ENCODE assay signal across 10 cellular contexts in the genomic region with DNA sequence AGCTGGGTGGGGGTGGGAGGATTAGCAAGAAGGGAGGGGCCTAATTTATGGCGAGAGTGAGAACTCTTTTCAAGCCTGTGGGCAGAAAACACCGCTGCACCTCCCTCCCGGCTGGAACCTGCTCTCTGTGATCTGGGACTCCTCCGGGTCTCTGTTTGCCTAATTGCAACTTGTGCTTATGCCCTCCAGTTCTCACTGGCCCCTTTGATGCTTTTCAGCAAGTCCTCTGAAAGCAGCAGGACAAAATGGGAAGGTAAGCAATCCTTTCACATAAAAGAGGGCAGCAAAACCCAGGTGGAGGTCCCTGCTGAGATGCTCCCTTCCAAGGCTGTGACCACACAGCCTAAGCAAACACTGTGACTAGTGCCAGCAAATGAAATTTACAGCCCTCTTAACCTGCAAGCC.
DNase-seq lines count a peak whose midpoint lies in the region; ATAC-seq and TF ChIP-seq lines count a peak whose summit lies in the region.
"Had no signal": no experiment of that assay in that cellular context is flagged by ENCODE, and none has a peak within 500 bp of the region (broad histone marks: within the 10 kb centered on the region; RNA-seq: fewer than 3 reads in every experiment).

No MANE protein-coding gene starts in this region.

- H3K14ac ChIP-seq in trophoblast cell (ENCODE audit: low read length), result no peak overlapping the region

- no peak overlapping the region for H3K4me2 ChIP-seq in trophoblast cell (ENCODE audit: low read length)
- H3K4me2 ChIP-seq in osteoblast (ENCODE audit: insufficient read depth, low read length), result no peak overlapping the region

- peak; percentile 63 for ATAC-seq in HG02798 (IDR thresholded peaks at IDR 0.05; ENCODE audit: poor library complexity, unreplicated experiment)
- ATAC-seq in HG02763 (IDR thresholded peaks at IDR 0.05; ENCODE audit: unreplicated experiment), result no peak
- ATAC-seq: gastrocnemius medialis, SK-N-SH treated with all-trans-retinoic acid at 6 μM for 48 hours had no signal

- intact Hi-C loops in head of caudate nucleus (cut with DNase I), result no loop called here

- H3K79me1 ChIP-seq in trophoblast cell (ENCODE audit: low read length), result no peaks in the 10 kb centered on the region

- no peak overlapping the region for H3K4me3 ChIP-seq in trophoblast cell (ENCODE audit: low read depth, low read length)
- H3K4me3 ChIP-seq in osteoblast (ENCODE audit: insufficient read depth, low read length), result no peak overlapping the region
- H3K4me3 ChIP-seq: gastrocnemius medialis had no signal

- H2BK5ac ChIP-seq in trophoblast cell (ENCODE audit: low read depth, low read length, poor library complexity), result no peak overlapping the region

- no peak overlapping the region for H2AK5ac ChIP-seq in trophoblast cell (ENCODE audit: low read length)

- DNase-seq in Ammon's horn (ENCODE audit: low spot score) (peak; percentile 6), NCI-H510A (lab: John Stamatoyannopoulos, UW) (peak; percentile 88), head of caudate nucleus (peak in 30 of 42 donors; percentile 3 to 81 (median 28)), trophoblast cell (no peak), osteoblast (ENCODE audit: insufficient read length, low spot score, missing footprints) (no peak)
- DNase-seq in NK-92 treated with Interleukin-12 subunit alpha and Interleukin-12 subunit beta, amount 100 ng/mL, for 24 hours (lab: John Stamatoyannopoulos, UW), result no peak
- DNase-seq: gastrocnemius medialis had no signal

- no peak overlapping the region for H2AFZ ChIP-seq in trophoblast cell (ENCODE audit: insufficient read depth, low read length, poor library complexity)
- no peak overlapping the region for H2AFZ ChIP-seq in osteoblast (ENCODE audit: low read length)

- H4K91ac ChIP-seq in trophoblast cell (ENCODE audit: low read depth, low read length), result no peak overlapping the region

- H3K27me3 ChIP-seq in trophoblast cell (ENCODE audit: insufficient read depth, low read length) (no peaks in the 10 kb centered on the region), osteoblast (ENCODE audit: insufficient read depth, low read length) (no peaks in the 10 kb centered on the region)
- H3K27me3 ChIP-seq: gastrocnemius medialis had no signal

- WGBS in trophoblast cell (ENCODE audit: extremely low coverage, insufficient coverage, insufficient read length), result no CpG with 5 or more reads among the region's 4 CpGs

- no peaks in the 10 kb centered on the region for H3K4me1 ChIP-seq in trophoblast cell (ENCODE audit: control insufficient read depth in 1 of 2, insufficient read depth in 2 of 2, low read length in 2 of 2)
- H3K4me1 ChIP-seq in osteoblast (ENCODE audit: insufficient read depth, low read length), result no peaks in the 10 kb centered on the region
- H3K4me1 ChIP-seq: gastrocnemius medialis had no signal

- no peak overlapping the region for H2BK120ac ChIP-seq in trophoblast cell (ENCODE audit: insufficient read depth, low read length, poor library complexity)

- H2BK12ac ChIP-seq in trophoblast cell (ENCODE audit: low read length), result no peak overlapping the region

- H3K4ac ChIP-seq in trophoblast cell (ENCODE audit: low read depth, low read length), result no peak overlapping the region

- no peak overlapping the region for H3K18ac ChIP-seq in trophoblast cell (ENCODE audit: low read length)

- no peak for TF ChIP-seq CTCF in osteoblast (IDR thresholded peaks at IDR 0.05; ENCODE audit: extremely low read depth, low read depth, low read length)

- H3K36me3 ChIP-seq in trophoblast cell (ENCODE audit: control insufficient read depth in 1 of 2, insufficient read depth in 2 of 2, low read length in 2 of 2) (no peaks in the 10 kb centered on the region), osteoblast (ENCODE audit: insufficient read depth, low read length) (no peaks in the 10 kb centered on the region)
- H3K36me3 ChIP-seq: gastrocnemius medialis had no signal

- no peak overlapping the region for H3K27ac ChIP-seq in trophoblast cell (ENCODE audit: low read depth, low read length)
- H3K27ac ChIP-seq in osteoblast (ENCODE audit: low read depth, low read length), result no peak overlapping the region
- H3K27ac ChIP-seq: gastrocnemius medialis had no signal

- H3K23ac ChIP-seq in trophoblast cell (ENCODE audit: low read length), result no peak overlapping the region

- H4K12ac ChIP-seq in trophoblast cell (ENCODE audit: low read depth, low read length), result no peak overlapping the region

- no peaks in the 10 kb centered on the region for H4K20me1 ChIP-seq in osteoblast (ENCODE audit: insufficient read depth, low read length)

- H3K9ac ChIP-seq in trophoblast cell (ENCODE audit: low read length), result no peak overlapping the region

- H3K79me2 ChIP-seq in trophoblast cell (ENCODE audit: control insufficient read depth, insufficient read depth, low read length, poor library complexity), result no peaks in the 10 kb centered on the region
- no peaks in the 10 kb centered on the region for H3K79me2 ChIP-seq in osteoblast (ENCODE audit: insufficient read depth, low read length)

- no peak overlapping the region for H4K8ac ChIP-seq in trophoblast cell (ENCODE audit: low read depth, low read length)

- H3K9me3 ChIP-seq in trophoblast cell (ENCODE audit: insufficient read depth, low read depth, low read length) (no peaks in the 10 kb centered on the region), osteoblast (ENCODE audit: low read depth, low read length) (no peaks in the 10 kb centered on the region)
- H3K9me3 ChIP-seq: gastrocnemius medialis had no signal

Comparison
In these comparisons a context has a peak if more than half of its experiments do, and no peak if none do; other contexts are left out.
1. DNase-seq: peak in Ammon's horn (single experiment), NCI-H510A (single experiment) and head of caudate nucleus (30 of 42); none in trophoblast cell (0 of 2), NK-92 treated with Interleukin-12 subunit alpha and Interleukin-12 subunit beta, amount 100 ng/mL, for 24 hours (single experiment) and osteoblast (single experiment).